In the genomic region with DNA sequence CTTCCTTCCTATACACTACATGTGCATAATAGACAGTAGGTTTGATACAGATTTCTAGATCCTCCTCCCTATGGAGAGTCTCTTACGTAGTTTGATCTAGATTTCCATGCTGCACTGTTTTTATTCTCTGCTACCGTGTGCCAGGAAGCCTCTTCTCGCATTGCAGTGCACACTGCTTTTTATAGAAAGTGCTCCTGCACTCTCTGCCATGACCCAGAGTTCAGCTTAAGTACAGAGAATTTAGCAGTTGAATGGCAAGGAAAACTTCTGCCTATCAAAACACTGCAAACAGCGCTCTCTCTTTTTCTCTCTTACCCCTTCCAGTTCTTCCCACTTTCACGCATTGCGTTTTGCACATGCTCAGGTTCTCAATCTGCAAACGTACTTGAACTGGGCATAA, we compare ENCODE assay signal across 27 cellular contexts.
DNase-seq lines count a peak whose midpoint lies in the region; ATAC-seq and TF ChIP-seq lines count a peak whose summit lies in the region.
"Had no signal": no experiment of that assay in that cellular context is flagged by ENCODE, and none has a peak within 500 bp of the region (broad histone marks: within the 10 kb centered on the region; RNA-seq: fewer than 3 reads in every experiment).

No MANE protein-coding gene starts in this region.

- intact Hi-C loops in Right ventricle myocardium inferior (cut with DNase I): no loop called here
- intact Hi-C loops in cardiac septum (cut with DNase I): no loop called here
- intact Hi-C loops in heart right ventricle (cut with DNase I): no loop called here

- DNase-seq in Right ventricle myocardium inferior (ENCODE audit: missing footprints) (no peak), cardiac septum (ENCODE audit: low spot score) (no peak), heart right ventricle (peak in 1 of 2 donors; percentile 22), left kidney (ENCODE audit: low read depth, low spot score) (peak; percentile 10), NCI-H82 treated with DMSO at 0.1 percent for 48 hours (lab: John Stamatoyannopoulos, UW; ENCODE audit: unreplicated experiment) (no peak)
- DNase-seq in activated CD8-positive, alpha-beta memory T cell treated with anti-CD3 and anti-CD28 coated beads, Interleukin-2, amount 50 U/mL, for 4 hours: no peak
- DNase-seq in stimulated activated CD4-positive, alpha-beta T cell treated with anti-CD3 and anti-CD28 coated beads, Interleukin-4, amount 100 ng/mL, for 24 hours: no peak
- DNase-seq: ACHN; Caco-2; CD4-positive, alpha-beta T cell; DMS 273 treated with DMSO at 0.1 percent for 48 hours; DMS79 treated with DMSO at 0.1 percent for 48 hours; GOT3; HCEC 1CT; NCI-H1092 treated with DMSO at 0.1 percent for 48 hours; NCI-H1436 treated with DMSO at 0.1 percent for 48 hours; NCI-H2029; NCI-H226; NCI-H510A treated with DMSO at 0.1 percent for 48 hours; NCI-H748 treated with DMSO at 0.1 percent for 48 hours; NK-92 treated with Interleukin-12 subunit alpha and Interleukin-12 subunit beta, amount 100 ng/mL, for 24 hours; SJCRH30 had no signal

- H3K36me3 ChIP-seq in heart right ventricle: peaks cover 0 to 7% (median 0%) of the 10 kb centered on the region in 9 donors
- H3K36me3 ChIP-seq: SJCRH30 had no signal

- H3K27ac ChIP-seq in heart right ventricle: peak overlapping the region in 9 of 10 donors; percentile 23 to 71 (median 57)
- H3K27ac ChIP-seq: 22Rv1, BLaER1, HL-60, KMS-11, SJCRH30 had no signal

- ATAC-seq in Right ventricle myocardium inferior: peak; percentile 56
- ATAC-seq in heart right ventricle: peak in 7 of 8 donors; percentile 50 to 80 (median 67)
- no peak for ATAC-seq in GM21526 (IDR thresholded peaks at IDR 0.05; ENCODE audit: low FRiP score, unreplicated experiment)

- H3K4me1 ChIP-seq in heart right ventricle: peaks cover 0 to 81% (median 47%) of the 10 kb centered on the region in 9 donors

- H3K27me3 ChIP-seq in heart right ventricle: no peaks in the 10 kb centered on the region
- H3K27me3 ChIP-seq: BLaER1, SJCRH30 had no signal

- TF ChIP-seq CTCF in heart right ventricle (IDR thresholded peaks at IDR 0.05): no peak

- WGBS in heart right ventricle, 2 donors: 27 to 53% methylated on average over 7 of the region's 7 CpGs

- H3K9me3 ChIP-seq in heart right ventricle: no peaks in the 10 kb centered on the region
- H3K9me3 ChIP-seq: SJCRH30 had no signal

- H3K4me3 ChIP-seq in heart right ventricle: peak overlapping the region in 1 of 10 donors; percentile 9
- H3K4me3 ChIP-seq: BLaER1, SJCRH30 had no signal
